In genomic region chr19:18270304-18270703, GRCh38 we compare ENCODE assay signal across 29 cellular contexts. TPM values are rescaled to one million over a fixed set of nuclear protein-coding genes. Genes with fewer than 3 reads are reported as not detected.
"Had no signal": no experiment of that assay in that cellular context is flagged by ENCODE, and none has a peak within 500 bp of the region (broad histone marks: within the 10 kb centered on the region; RNA-seq: fewer than 3 reads in every experiment).

No MANE protein-coding gene starts in this region.

- H3K27ac ChIP-seq: heart left ventricle, left lung, lower lobe of right lung, sigmoid colon, spleen, thyroid gland, transverse colon, upper lobe of left lung, vagina had no signal

- H3K4me3 ChIP-seq: heart left ventricle, left lung, lower lobe of right lung, mucosa of descending colon, ovary, sigmoid colon, spleen, thyroid gland, transverse colon, upper lobe of left lung, vagina had no signal

- ATAC-seq: heart left ventricle; left colon; left lung; lower lobe of right lung; mucosa of descending colon; naive thymus-derived CD8-positive, alpha-beta T cell; right cardiac atrium; stimulated activated effector memory CD8-positive, alpha-beta T cell treated with anti-CD3 and anti-CD28 coated beads, Interleukin-12 subunit alpha, Interleukin-12 subunit beta, amount 100 ng/mL, for 72 hours; stimulated activated naive CD8-positive, alpha-beta T cell treated with anti-CD3 and anti-CD28 coated beads, Interleukin-15, amount 100 ng/mL, for 72 hours had no signal

- FAIRE-seq: islet of Langerhans, kidney, small intestine had no signal

- H3K27me3 ChIP-seq: heart left ventricle, left lung, ovary, sigmoid colon, spleen, thyroid gland, transverse colon, upper lobe of left lung, vagina had no signal

- H3K9me3 ChIP-seq: heart left ventricle, left lung, lower lobe of right lung, mucosa of descending colon, ovary, sigmoid colon, spleen, thyroid gland, transverse colon, upper lobe of left lung, vagina had no signal

- DNase-seq: heart left ventricle; hypothalamus; immature natural killer cell; kidney; left colon; left lung; lower lobe of right lung; mammary epithelial cell; midbrain; mucosa of descending colon; right cardiac atrium; sigmoid colon; small intestine; spleen; stimulated activated CD4-positive, alpha-beta T cell treated with anti-CD3 and anti-CD28 coated beads, Interleukin-4, amount 100 ng/mL, for 24 hours; stimulated activated naive CD4-positive, alpha-beta T cell treated with Interleukin-2 at 50 U/mL for 16 hours; stimulated activated naive CD8-positive, alpha-beta T cell treated with anti-CD3 and anti-CD28 coated beads, Interleukin-15, amount 100 ng/mL, for 72 hours; substantia nigra; thyroid gland; transverse colon; upper lobe of left lung had no signal

- H3K36me3 ChIP-seq: ovary had no signal

RNA-seq across cellular contexts. Expression of gene IQCN, which starts 3.9 kb away (rescaled TPM):
- total RNA-seq: pulmonary artery endothelial cell had no signal

RNA-seq across cellular contexts. Expression of gene PDE4C, which starts 44.1 kb away (rescaled TPM):
- total RNA-seq: mammary epithelial cell; mesenteric fat pad; myocyte; naive thymus-derived CD8-positive, alpha-beta T cell had no signal
- polyA plus RNA-seq: immature natural killer cell; mammary epithelial cell; naive thymus-derived CD8-positive, alpha-beta T cell had no signal
